In genomic region chrX:101410461-101410860, GRCh38 we compare ENCODE assay signal across 11 cellular contexts. TPM values are rescaled to one million over a fixed set of nuclear protein-coding genes. Genes with fewer than 3 reads are reported as not detected.
DNase-seq lines count a peak whose midpoint lies in the region; FAIRE-seq and TF ChIP-seq lines count a peak whose summit lies in the region.
"Had no signal": no experiment of that assay in that cellular context is flagged by ENCODE, and none has a peak within 500 bp of the region (broad histone marks: within the 10 kb centered on the region; RNA-seq: fewer than 3 reads in every experiment).

No MANE protein-coding gene starts in this region.

- H3K4me3 ChIP-seq in left ventricle myocardium inferior: peak overlapping the region; percentile 78
- no peak overlapping the region for H3K4me3 ChIP-seq in right atrium auricular region
- H3K4me3 ChIP-seq in kidney (ENCODE audit: low read length in 2 of 2): peak overlapping the region; percentile 32 to 52
- H3K4me3 ChIP-seq in vagina: no peak overlapping the region

- TF ChIP-seq CTCF in left ventricle myocardium inferior (IDR thresholded peaks at IDR 0.05; ENCODE audit: borderline replicate concordance) (no peak), right atrium auricular region (IDR thresholded peaks at IDR 0.05) (no peak), kidney (IDR thresholded peaks at IDR 0.05; ENCODE audit: borderline replicate concordance, extremely low read depth, insufficient read depth) (no peak), vagina (IDR thresholded peaks at IDR 0.05) (no peak)

- FAIRE-seq in kidney (lab: Jason Lieb, UNC): no peak

- intact Hi-C loops in left ventricle myocardium inferior (cut with micrococcal nuclease): no loop called here
- intact Hi-C loops in kidney (cut with DNase I): no loop called here
- intact Hi-C loops in vagina (cut with DNase I): loop anchor here (10.0 kb wide), 1 partner anchor 144 kb away; the partner anchor contains the start of gene ARMCX1

- TF ChIP-seq POLR2A in vagina (IDR thresholded peaks at IDR 0.05): no peak

- DNase-seq in left ventricle myocardium inferior: no peak
- DNase-seq in right atrium auricular region (ENCODE audit: low spot score): no peak
- DNase-seq in astrocyte of the hippocampus (ENCODE audit: low read depth, low spot score): peak; percentile 22
- no peak for DNase-seq in kidney
- no peak for DNase-seq in vagina (ENCODE audit: extremely low spot score in 2 of 2)
- no peak for DNase-seq in NCI-H2196 (lab: John Stamatoyannopoulos, UW; ENCODE audit: unreplicated experiment)
- no peak for DNase-seq in NCI-H2227 (lab: John Stamatoyannopoulos, UW; ENCODE audit: unreplicated experiment)
- DNase-seq in SKM-1 (lab: John Stamatoyannopoulos, UW; ENCODE audit: unreplicated experiment): no peak
- DNase-seq: left cardiac atrium; NCI-H1092; stimulated activated CD4-positive, alpha-beta T cell treated with anti-CD3 and anti-CD28 coated beads, Interleukin-4, amount 100 ng/mL, for 1 hour had no signal

- peaks cover 54% of the 10 kb centered on the region for H3K4me1 ChIP-seq in left ventricle myocardium inferior
- peaks cover 0 to 27% of the 10 kb centered on the region in 2 donors for H3K4me1 ChIP-seq in right atrium auricular region
- H3K4me1 ChIP-seq in kidney (ENCODE audit: control insufficient read depth in 1 of 2, insufficient read depth in 1 of 2, low read depth in 1 of 2, low read length in 2 of 2): peaks cover 0 to 6% of the 10 kb centered on the region in 2 donors
- peaks cover 16% of the 10 kb centered on the region for H3K4me1 ChIP-seq in vagina

- H3K27ac ChIP-seq in left ventricle myocardium inferior (replicated peaks): no peak overlapping the region
- no peak overlapping the region for H3K27ac ChIP-seq in right atrium auricular region
- H3K27ac ChIP-seq in kidney (ENCODE audit: low read depth in 2 of 2, low read length in 2 of 2): peak overlapping the region in 1 of 2 donors; percentile 17
- peak overlapping the region; percentile 25 for H3K27ac ChIP-seq in vagina

- peak overlapping the region in 1 of 2 donors; percentile 55 for H3K9ac ChIP-seq in kidney (ENCODE audit: low read length in 2 of 2)

- H3K9me3 ChIP-seq in left ventricle myocardium inferior (replicated peaks): no peaks in the 10 kb centered on the region
- no peaks in the 10 kb centered on the region for H3K9me3 ChIP-seq in right atrium auricular region
- H3K9me3 ChIP-seq in kidney (ENCODE audit: control insufficient read depth in 1 of 2, low read length in 2 of 2): no peaks in the 10 kb centered on the region
- H3K9me3 ChIP-seq in vagina: no peaks in the 10 kb centered on the region

- H3K27me3 ChIP-seq in left ventricle myocardium inferior (ENCODE audit: low read depth) (no peaks in the 10 kb centered on the region), right atrium auricular region (no peaks in the 10 kb centered on the region), vagina (no peaks in the 10 kb centered on the region)

- peaks cover 8% of the 10 kb centered on the region for H3K36me3 ChIP-seq in left ventricle myocardium inferior
- peaks cover 4% of the 10 kb centered on the region for H3K36me3 ChIP-seq in right atrium auricular region
- H3K36me3 ChIP-seq in kidney (ENCODE audit: control insufficient read depth in 1 of 2, insufficient read depth in 2 of 2, low read length in 2 of 2): peaks cover 0 to 18% of the 10 kb centered on the region in 2 donors
- H3K36me3 ChIP-seq in vagina: no peaks in the 10 kb centered on the region

RNA-seq across cellular contexts. Expression of gene HNRNPH2, which starts 2.4 kb away (rescaled TPM):
- total RNA-seq in left ventricle myocardium inferior (51.4 TPM), right atrium auricular region (10 to 100 TPM; 40.5 to 48.5 TPM), kidney (79.5 TPM), vagina (43.2 TPM)
- polyA plus RNA-seq in kidney (ENCODE audit: insufficient read depth, low read depth, low replicate concordance): 68.1 TPM

RNA-seq across cellular contexts. Expression of gene GLA, which starts 2.7 kb away (rescaled TPM):
- total RNA-seq in left ventricle myocardium inferior (10.8 TPM), right atrium auricular region (10 to 100 TPM in 1 of 2 donors, 1 to 10 TPM in 1; 9.7 to 11.8 TPM), kidney (23.9 TPM), vagina (15.5 TPM)
- polyA plus RNA-seq in kidney (ENCODE audit: insufficient read depth, low read depth, low replicate concordance): 34.7 TPM

RNA-seq across cellular contexts. Expression of gene RPL36A, which starts 19.6 kb away (rescaled TPM):
- total RNA-seq in left ventricle myocardium inferior (86.9 TPM), right atrium auricular region (1,000 to 10,000 TPM in 1 of 2 donors, 100 to 1,000 TPM in 1; 495 to 1,021 TPM), kidney (148 TPM), vagina (514 TPM)
- 1,711 TPM for polyA plus RNA-seq in kidney (ENCODE audit: insufficient read depth, low read depth, low replicate concordance)

RNA-seq across cellular contexts. Expression of gene BTK, which starts 24.5 kb away (rescaled TPM):
- total RNA-seq in left ventricle myocardium inferior: 1.3 TPM
- 1 to 10 TPM; 2.1 to 2.4 TPM for total RNA-seq in right atrium auricular region
- total RNA-seq in kidney: 13.9 TPM
- 0.77 TPM for polyA plus RNA-seq in kidney (ENCODE audit: insufficient read depth, low read depth, low replicate concordance)
- 4.4 TPM for total RNA-seq in vagina

Comparison
In these comparisons a context has a peak if more than half of its experiments do, and no peak if none do; other contexts are left out.
1. H3K4me3 ChIP-seq: peak in left ventricle myocardium inferior (single experiment) and kidney (2 of 2); none in right atrium auricular region (0 of 2) and vagina (0 of 2).